ENCODE assay signal across 20 cellular contexts in genomic region chr12:127401536-127401935, GRCh38.
DNase-seq lines count a peak whose midpoint lies in the region; ATAC-seq and TF ChIP-seq lines count a peak whose summit lies in the region.
"Had no signal": no experiment of that assay in that cellular context is flagged by ENCODE, and none has a peak within 500 bp of the region (broad histone marks: within the 10 kb centered on the region; RNA-seq: fewer than 3 reads in every experiment).

No MANE protein-coding gene starts in this region.

- in situ Hi-C loops in GM23248 (cut with MboI): no loop called here
- in situ Hi-C loops in brain microvascular endothelial cell (cut with HindIII; ENCODE audit: low pct_ligation_motif_present, low sequenced_read_pairs): no loop called here

- peaks cover 9% of the 10 kb centered on the region for H3F3A ChIP-seq in GM23248 (ENCODE audit: insufficient read depth)

- H3K4me1 ChIP-seq in GM23248 (ENCODE audit: insufficient read depth): peaks cover 29% of the 10 kb centered on the region
- peaks cover 14% of the 10 kb centered on the region for H3K4me1 ChIP-seq in RWPE2 (ENCODE audit: insufficient read depth, poor library complexity, severe bottlenecking)
- H3K4me1 ChIP-seq: BLaER1, Caco-2 had no signal

- H3K27me3 Mint-ChIP-seq in osteocyte (ENCODE audit: unreplicated experiment): no peaks in the 10 kb centered on the region
- peaks cover 4% of the 10 kb centered on the region for H3K27me3 Mint-ChIP-seq in activated naive CD4-positive, alpha-beta T cell treated with anti-CD3 and anti-CD28 coated beads, Interleukin-2, amount 10 ng/mL, durations not matched to agents 7 days and 5 days
- H3K27me3 Mint-ChIP-seq: CD4-positive, alpha-beta T cell; T-cell had no signal

- H3K9me2 ChIP-seq in GM23248 (ENCODE audit: insufficient read depth): no peaks in the 10 kb centered on the region

- no peaks in the 10 kb centered on the region for H3K36me3 Mint-ChIP-seq in osteocyte (ENCODE audit: unreplicated experiment)
- no peaks in the 10 kb centered on the region for H3K36me3 Mint-ChIP-seq in activated naive CD4-positive, alpha-beta T cell treated with anti-CD3 and anti-CD28 coated beads, Interleukin-2, amount 10 ng/mL, durations not matched to agents 7 days and 5 days
- no peaks in the 10 kb centered on the region for H3K36me3 Mint-ChIP-seq in activated naive CD4-positive, alpha-beta T cell treated with anti-CD3 and anti-CD28 coated beads, Interleukin-2, amount 50 U/mL, for 72 hours
- H3K36me3 Mint-ChIP-seq: T-cell had no signal

- WGBS in GM23248 (ENCODE audit: low coverage in 1 of 2, low lambda C conversion rate in 2 of 2, missing lambda C conversion rate in 2 of 2), 2 experiments: 51 to 55% methylated on average over 5 of the region's 5 CpGs

- H3K4me2 ChIP-seq in GM23248 (ENCODE audit: unreplicated experiment): peak overlapping the region; percentile 36
- H3K4me2 ChIP-seq: BLaER1 had no signal

- H3K9ac ChIP-seq in GM23248: no peak overlapping the region
- H3K9ac ChIP-seq: BLaER1 had no signal

- no peaks in the 10 kb centered on the region for H4K20me1 ChIP-seq in GM23248 (ENCODE audit: insufficient read depth)
- H4K20me1 ChIP-seq: BLaER1 had no signal

- H3K9me3 ChIP-seq in GM23248 (ENCODE audit: low read depth) (no peaks in the 10 kb centered on the region), RWPE2 (ENCODE audit: severe bottlenecking) (no peaks in the 10 kb centered on the region)
- H3K9me3 ChIP-seq: BLaER1, Caco-2 had no signal

- H2AFZ ChIP-seq in GM23248: no peak overlapping the region

- no peak for TF ChIP-seq CTCF in RWPE2 (IDR thresholded peaks at IDR 0.05; ENCODE audit: poor library complexity, severe bottlenecking)
- no peak for TF ChIP-seq CTCF in brain microvascular endothelial cell (IDR thresholded peaks at IDR 0.05; ENCODE audit: low read depth, low read length, missing control alignments)
- no peak for TF ChIP-seq CTCF in osteocyte (IDR thresholded peaks at IDR 0.05)

- DNase-seq in GM23248 (no peak), RWPE2 (ENCODE audit: low spot score) (no peak), brain microvascular endothelial cell (no peak), osteocyte (ENCODE audit: extremely low spot score, unreplicated experiment) (no peak)
- no peak for DNase-seq in activated naive CD4-positive, alpha-beta T cell treated with anti-CD3 and anti-CD28 coated beads, Interleukin-2, amount 10 ng/mL, durations not matched to agents 7 days and 5 days
- no peak for DNase-seq in activated naive CD4-positive, alpha-beta T cell treated with anti-CD3 and anti-CD28 coated beads, Interleukin-2, amount 50 U/mL, for 72 hours (ENCODE audit: low spot score in 2 of 2)
- DNase-seq: Caco-2; CD4-positive, alpha-beta T cell; DND-41; MV-4-11; NCI-H1105 treated with DMSO at 0.1 percent for 48 hours; NCI-H2081; NCI-H2171 treated with DMSO at 0.1 percent for 48 hours; NCI-H524 treated with DMSO at 0.1 percent for 48 hours; OCI-M1; SIG-M5; T-cell had no signal

- ATAC-seq in RWPE2 (ENCODE audit: low read depth) (no peak), HG03460 (IDR thresholded peaks at IDR 0.05; ENCODE audit: unreplicated experiment) (no peak), GM19351 (IDR thresholded peaks at IDR 0.05; ENCODE audit: unreplicated experiment) (no peak)
- no peak for ATAC-seq in activated naive CD4-positive, alpha-beta T cell treated with anti-CD3 and anti-CD28 coated beads, Interleukin-2, amount 50 U/mL, for 72 hours
- ATAC-seq: T-cell had no signal

- H3K9me3 Mint-ChIP-seq in osteocyte (ENCODE audit: unreplicated experiment): no peaks in the 10 kb centered on the region
- H3K9me3 Mint-ChIP-seq in activated naive CD4-positive, alpha-beta T cell treated with anti-CD3 and anti-CD28 coated beads, Interleukin-2, amount 10 ng/mL, durations not matched to agents 7 days and 5 days: no peaks in the 10 kb centered on the region
- H3K9me3 Mint-ChIP-seq in activated naive CD4-positive, alpha-beta T cell treated with anti-CD3 and anti-CD28 coated beads, Interleukin-2, amount 50 U/mL, for 72 hours: peaks cover 5 to 7% of the 10 kb centered on the region in 2 donors
- H3K9me3 Mint-ChIP-seq: CD4-positive, alpha-beta T cell had no signal

- H3K27ac Mint-ChIP-seq in osteocyte (ENCODE audit: unreplicated experiment): peak overlapping the region; percentile 16
- no peak overlapping the region for H3K27ac Mint-ChIP-seq in activated naive CD4-positive, alpha-beta T cell treated with anti-CD3 and anti-CD28 coated beads, Interleukin-2, amount 10 ng/mL, durations not matched to agents 7 days and 5 days
- H3K27ac Mint-ChIP-seq in activated naive CD4-positive, alpha-beta T cell treated with anti-CD3 and anti-CD28 coated beads, Interleukin-2, amount 50 U/mL, for 72 hours: no peak overlapping the region
- H3K27ac Mint-ChIP-seq: CD4-positive, alpha-beta T cell; T-cell had no signal

- H3K4me3 ChIP-seq in GM23248 (no peak overlapping the region), RWPE2 (ENCODE audit: severe bottlenecking) (no peak overlapping the region), brain microvascular endothelial cell (ENCODE audit: low read depth, low read length) (no peak overlapping the region)
- H3K4me3 ChIP-seq: BLaER1 had no signal

- no peaks in the 10 kb centered on the region for H3K79me2 ChIP-seq in GM23248 (ENCODE audit: insufficient read depth)

- CTCF ChIA-PET in activated naive CD4-positive, alpha-beta T cell treated with anti-CD3 and anti-CD28 coated beads, Interleukin-2, amount 10 ng/mL, durations not matched to agents 7 days and 5 days (lab: Charles Lee): interaction anchor here (1.4 kb wide), 1 partner anchor 20 kb away, joined by 3 read pairs; no protein-coding TSS in a partner anchor

- H3K27me3 ChIP-seq in GM23248 (replicated peaks; ENCODE audit: insufficient read depth) (no peaks in the 10 kb centered on the region), RWPE2 (ENCODE audit: insufficient read depth, poor library complexity, severe bottlenecking) (no peaks in the 10 kb centered on the region), brain microvascular endothelial cell (replicated peaks) (no peaks in the 10 kb centered on the region)
- H3K27me3 ChIP-seq: BLaER1 had no signal

- H3K4me3 Mint-ChIP-seq in osteocyte (ENCODE audit: unreplicated experiment): no peak overlapping the region
- H3K4me3 Mint-ChIP-seq in activated naive CD4-positive, alpha-beta T cell treated with anti-CD3 and anti-CD28 coated beads, Interleukin-2, amount 10 ng/mL, durations not matched to agents 7 days and 5 days: no peak overlapping the region
- H3K4me3 Mint-ChIP-seq: CD4-positive, alpha-beta T cell; T-cell had no signal

- H3K27ac ChIP-seq in GM23248 (0 out of 2 replicates have a peak overlapping the region, but pooled peaks have one; percentile 1), RWPE2 (ENCODE audit: poor library complexity, severe bottlenecking) (peak overlapping the region; percentile 71), brain microvascular endothelial cell (peak overlapping the region; percentile 13)
- H3K27ac ChIP-seq: BLaER1 had no signal

- no peaks in the 10 kb centered on the region for H3K36me3 ChIP-seq in GM23248 (ENCODE audit: low read depth)
- no peaks in the 10 kb centered on the region for H3K36me3 ChIP-seq in RWPE2 (ENCODE audit: low read depth)
- H3K36me3 ChIP-seq in brain microvascular endothelial cell (replicated peaks): no peaks in the 10 kb centered on the region
- H3K36me3 ChIP-seq: BLaER1 had no signal

- H3K4me1 Mint-ChIP-seq in osteocyte (ENCODE audit: unreplicated experiment): peaks cover 18% of the 10 kb centered on the region
- H3K4me1 Mint-ChIP-seq in activated naive CD4-positive, alpha-beta T cell treated with anti-CD3 and anti-CD28 coated beads, Interleukin-2, amount 10 ng/mL, durations not matched to agents 7 days and 5 days: no peaks in the 10 kb centered on the region
- H3K4me1 Mint-ChIP-seq: T-cell had no signal

Comparison
In these comparisons a context has a peak if more than half of its experiments do, and no peak if none do; other contexts are left out.
1. H3K27ac ChIP-seq: peak in every context shown above with its lines; median percentile 71 in RWPE2; 13 in brain microvascular endothelial cell; 1 in GM23248.